26 cellular contexts compared by ENCODE assay signal in genomic region chr1:190762325-190762724, GRCh38.
"Had no signal": no experiment of that assay in that cellular context is flagged by ENCODE, and none has a peak within 500 bp of the region (broad histone marks: within the 10 kb centered on the region; RNA-seq: fewer than 3 reads in every experiment).

No MANE protein-coding gene starts in this region.

- H3K27ac ChIP-seq: epithelial cell of prostate, esophagus squamous epithelium, gastrocnemius medialis, heart right ventricle, left lung, lower lobe of right lung had no signal

- H3K4me1 ChIP-seq: esophagus squamous epithelium, gastrocnemius medialis, heart right ventricle, left lung, lower lobe of right lung had no signal

- H3K27me3 ChIP-seq: esophagus squamous epithelium, gastrocnemius medialis, heart right ventricle, left lung had no signal

- DNase-seq: cortex of kidney; effector CD8-positive, alpha-beta T cell; effector memory CD8-positive, alpha-beta T cell; endodermal cell; erythroblast; esophagus squamous epithelium; foreskin fibroblast; foreskin melanocyte; gastrocnemius medialis; glutamatergic neuron; head of caudate nucleus; heart right ventricle; hippocampal formation; left cardiac atrium; left lung; left ventricle myocardium superior; lower lobe of right lung; mesenchymal stem cell; mucosa of descending colon; naive B cell; naive thymus-derived CD8-positive, alpha-beta T cell had no signal

- ATAC-seq: effector memory CD8-positive, alpha-beta T cell; esophagus mucosa; gastrocnemius medialis; heart right ventricle; left cardiac atrium; left lung; left ventricle myocardium superior; lower lobe of right lung; mucosa of descending colon; naive thymus-derived CD8-positive, alpha-beta T cell had no signal

- H3K4me3 ChIP-seq: esophagus squamous epithelium, gastrocnemius medialis, heart right ventricle, left lung, lower lobe of right lung, mucosa of descending colon had no signal

- FAIRE-seq: endometrium, islet of Langerhans, keratinocyte had no signal

- H3K36me3 ChIP-seq: esophagus squamous epithelium, gastrocnemius medialis, heart right ventricle, left lung, lower lobe of right lung had no signal

- H3K9me3 ChIP-seq: esophagus squamous epithelium, gastrocnemius medialis, left lung, lower lobe of right lung, mucosa of descending colon had no signal
